8 cellular contexts compared by ENCODE assay signal in the genomic region with DNA sequence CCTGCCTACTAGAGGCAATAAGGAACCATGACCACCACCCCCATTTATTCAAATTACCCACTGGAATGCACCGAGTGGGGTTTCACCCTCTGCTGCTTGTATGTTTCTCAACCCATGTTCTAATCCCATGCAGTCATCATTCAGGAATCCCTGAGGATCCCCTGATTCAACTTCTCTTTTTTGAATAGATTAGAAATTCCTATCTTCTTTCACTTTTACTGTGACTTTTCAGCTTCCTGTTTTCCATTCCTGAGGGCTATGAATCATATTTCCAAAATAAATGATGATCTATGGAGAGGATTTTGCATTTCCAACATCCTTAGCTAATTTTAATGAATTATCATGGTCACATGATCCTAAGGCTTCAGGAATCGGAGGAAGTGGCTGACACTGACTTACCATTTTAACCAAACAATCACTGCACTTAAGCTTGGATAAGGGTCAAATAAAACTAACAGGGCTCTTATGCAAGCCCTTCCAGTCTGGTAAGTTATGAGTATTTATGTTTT. TPM values are rescaled to one million over a fixed set of nuclear protein-coding genes. Genes with fewer than 3 reads are reported as not detected.
DNase-seq lines count a peak whose midpoint lies in the region; ATAC-seq, FAIRE-seq and TF ChIP-seq lines count a peak whose summit lies in the region.

No MANE protein-coding gene starts in this region.

- no peak overlapping the region for H3K4me3 Mint-ChIP-seq in T-helper 2 cell treated with Interferon-gamma antibody and Interleukin-4, amounts not matched to agents 5 μg/mL and 100 μg/mL, for 36 hours

- no peaks in the 10 kb centered on the region for H3K27me3 Mint-ChIP-seq in T-helper 2 cell treated with Interferon-gamma antibody and Interleukin-4, amounts not matched to agents 5 μg/mL and 100 μg/mL, for 36 hours (ENCODE audit: low read depth)

- TF ChIP-seq POLR2A in H54 (IDR thresholded peaks at IDR 0.05; ENCODE audit: low read depth, low read length), result no peak

- peak overlapping the region; percentile 15 for H2AFZ ChIP-seq in fibroblast of lung (ENCODE audit: low read length)

- H3K4me1 ChIP-seq in SJCRH30, result peaks cover 34% of the 10 kb centered on the region
- H3K4me1 ChIP-seq in fibroblast of lung (ENCODE audit: control insufficient read depth, extremely low read depth, insufficient read depth, low read length), result peaks cover 18% of the 10 kb centered on the region

- peak overlapping the region; percentile 25 for H3K4me2 ChIP-seq in fibroblast of lung (ENCODE audit: extremely low read depth, insufficient read depth, low read length)

- H3K9me3 ChIP-seq in SJCRH30 (replicated peaks), result no peaks in the 10 kb centered on the region
- H3K9me3 ChIP-seq in fibroblast of lung (ENCODE audit: control insufficient read depth, insufficient read depth, low read depth, low read length), result no peaks in the 10 kb centered on the region

- no peaks in the 10 kb centered on the region for H3K36me3 ChIP-seq in SJCRH30
- H3K36me3 ChIP-seq in fibroblast of lung (ENCODE audit: control insufficient read depth, insufficient read depth, low read length), result no peaks in the 10 kb centered on the region

- FAIRE-seq in H54 (lab: Jason Lieb, UNC), result no peak

- H3K9ac ChIP-seq in fibroblast of lung (ENCODE audit: insufficient read depth, low read length), result no peak overlapping the region

- DNase-seq in H54 (ENCODE audit: insufficient read length, low spot score) (peak; percentile 54), SJCRH30 (peak; percentile 51 to 56), fibroblast of lung (ENCODE audit: low read depth in 2 of 2) (peak; percentile 82 to 96), retinal pigment epithelial cell (ENCODE audit: low read depth) (peak; percentile 69), T-helper 9 cell (no peak), globus pallidus (ENCODE audit: low spot score) (no peak)
- DNase-seq in T-helper 2 cell treated with Interferon-gamma antibody and Interleukin-4, amounts not matched to agents 5 μg/mL and 100 μg/mL, for 36 hours (ENCODE audit: low spot score), result no peak

- no peaks in the 10 kb centered on the region for H3K9me3 Mint-ChIP-seq in T-helper 2 cell treated with Interferon-gamma antibody and Interleukin-4, amounts not matched to agents 5 μg/mL and 100 μg/mL, for 36 hours

- no peak overlapping the region for H3K4me3 ChIP-seq in SJCRH30
- H3K4me3 ChIP-seq in fibroblast of lung (replicated peaks in 1 of 4; ENCODE audit: control extremely low read depth in 1 of 4, insufficient read depth in 1 of 4, low read depth in 3 of 4, low read length in 4 of 4), result peak overlapping the region in 1 of 4 experiments; percentile 37
- H3K4me3 ChIP-seq in retinal pigment epithelial cell (ENCODE audit: low read length), result no peak overlapping the region

- H3K27ac ChIP-seq in SJCRH30 (peak overlapping the region; percentile 64), fibroblast of lung (ENCODE audit: insufficient read depth, low read length) (peak overlapping the region; percentile 85)

- H3K36me3 Mint-ChIP-seq in T-helper 2 cell treated with Interferon-gamma antibody and Interleukin-4, amounts not matched to agents 5 μg/mL and 100 μg/mL, for 36 hours (ENCODE audit: low read depth), result peaks cover 1% of the 10 kb centered on the region

- H3K4me1 Mint-ChIP-seq in T-helper 2 cell treated with Interferon-gamma antibody and Interleukin-4, amounts not matched to agents 5 μg/mL and 100 μg/mL, for 36 hours (ENCODE audit: low read depth), result peaks cover 6% of the 10 kb centered on the region

- ATAC-seq in GM18519 (IDR thresholded peaks at IDR 0.05; ENCODE audit: low FRiP score, unreplicated experiment), result no peak

- H3K27ac Mint-ChIP-seq in T-helper 2 cell treated with Interferon-gamma antibody and Interleukin-4, amounts not matched to agents 5 μg/mL and 100 μg/mL, for 36 hours, result no peak overlapping the region

- TF ChIP-seq CTCF in fibroblast of lung (conservative IDR thresholded peaks at IDR 0.05 in 1 of 2, IDR thresholded peaks at IDR 0.05 in 1 of 2; ENCODE audit: low read depth in 1 of 2, low read length in 2 of 2) (no peak), retinal pigment epithelial cell (conservative IDR thresholded peaks at IDR 0.05; ENCODE audit: low read depth, low read length) (no peak)

- H4K20me1 ChIP-seq in fibroblast of lung (ENCODE audit: control insufficient read depth, extremely low read depth, insufficient read depth, low read length), result no peaks in the 10 kb centered on the region

- no peaks in the 10 kb centered on the region for H3K79me2 ChIP-seq in fibroblast of lung (ENCODE audit: control insufficient read depth, insufficient read depth, low read length)

- no peaks in the 10 kb centered on the region for H3K27me3 ChIP-seq in SJCRH30
- H3K27me3 ChIP-seq in fibroblast of lung (ENCODE audit: control insufficient read depth, insufficient read depth, low read length), result no peaks in the 10 kb centered on the region

RNA-seq across cellular contexts. Expression of gene P2RX4, which starts 19.4 kb away (rescaled TPM):
- 5.7 and 6.1 TPM in 2 replicates for total RNA-seq in SJCRH30 (2014; rRNA removed; shearing (Covaris generic))
- total RNA-seq in fibroblast of lung, result 27.7 and 59.8 TPM in 2 replicates
- 27.2 and 39.0 TPM in 2 replicates for polyA plus RNA-seq in fibroblast of lung
- polyA plus RNA-seq in fibroblast of lung (2012), result 26.1 and 35.8 TPM in 2 replicates
- 39.0 and 43.9 TPM in 2 replicates for polyA minus RNA-seq in fibroblast of lung (ENCODE audit: low replicate concordance)

RNA-seq across cellular contexts. Expression of gene P2RX7, which starts 57.9 kb away (rescaled TPM):
- 1.3 and 2.5 TPM in 2 replicates for total RNA-seq in SJCRH30 (2014; rRNA removed; shearing (Covaris generic))
- total RNA-seq in fibroblast of lung, result 16.7 and 17.2 TPM in 2 replicates
- polyA plus RNA-seq in fibroblast of lung, result 1.9 and 2.7 TPM in 2 replicates
- 1.3 and 2.2 TPM in 2 replicates for polyA plus RNA-seq in fibroblast of lung (2012)
- polyA minus RNA-seq in fibroblast of lung (ENCODE audit: low replicate concordance), result 0.75 and 1.4 TPM in 2 replicates

Comparison
In these comparisons a context has a peak if more than half of its experiments do, and no peak if none do; other contexts are left out.
1. DNase-seq: peak in H54 (single experiment), SJCRH30 (2 of 2), fibroblast of lung (2 of 2) and retinal pigment epithelial cell (single experiment); none in T-helper 2 cell treated with Interferon-gamma antibody and Interleukin-4, amounts not matched to agents 5 μg/mL and 100 μg/mL, for 36 hours (single experiment), T-helper 9 cell (single experiment) and globus pallidus (single experiment).